Comparison of ENCODE assay signal across 13 cellular contexts in the genomic region with DNA sequence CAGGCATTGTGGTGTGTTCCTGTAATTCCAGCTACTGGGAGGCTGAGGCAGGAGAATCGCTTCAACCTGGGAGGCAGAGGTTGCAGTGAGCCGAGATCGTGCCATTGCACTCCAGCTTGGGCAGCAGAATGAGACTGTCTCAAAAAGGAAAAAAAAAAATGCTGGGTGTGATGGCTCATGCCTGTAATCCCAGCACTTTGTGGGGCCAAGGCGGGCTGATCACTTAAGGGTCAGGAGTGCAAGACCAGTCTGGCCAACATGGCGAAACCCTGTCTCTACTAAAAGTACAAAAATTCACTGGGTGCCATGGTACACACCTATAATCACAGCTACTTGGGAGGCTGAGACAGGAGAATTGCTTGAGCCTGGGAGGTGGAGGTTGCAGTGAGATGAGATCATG. TPM values are rescaled to one million over a fixed set of nuclear protein-coding genes. Genes with fewer than 3 reads are reported as not detected.
DNase-seq lines count a peak whose midpoint lies in the region; ATAC-seq and TF ChIP-seq lines count a peak whose summit lies in the region.
"Not testable (repeated sequence)": the region's sequence is repeated elsewhere in the genome, so short reads cannot be mapped to it uniquely, and the experiment has no call there.
"Had no signal": no experiment of that assay in that cellular context is flagged by ENCODE, and none has a peak within 500 bp of the region (broad histone marks: within the 10 kb centered on the region; RNA-seq: fewer than 3 reads in every experiment).

No MANE protein-coding gene starts in this region.

- not testable (repeated sequence) for H3K9me2 ChIP-seq in SK-N-SH; hepatocyte (replicated peaks; ENCODE audit: insufficient read depth)

- H3K9me3 Mint-ChIP-seq in brain, nephron progenitor cell: not testable (repeated sequence)

- not testable (repeated sequence) for H3K18ac ChIP-seq in IMR-90 (ENCODE audit: low read depth, low read length)

- not testable (repeated sequence) for H3K14ac ChIP-seq in IMR-90 (replicated peaks; ENCODE audit: low read depth, low read length)

- TF ChIP-seq RAD21 in IMR-90 (IDR thresholded peaks at IDR 0.05; ENCODE audit: low read length); SK-N-SH (IDR thresholded peaks at IDR 0.05; ENCODE audit: low read length): not testable (repeated sequence)

- not testable (repeated sequence) for H4K5ac ChIP-seq in IMR-90 (ENCODE audit: low read depth, low read length)

- H3K4me3 Mint-ChIP-seq in brain, nephron progenitor cell: not testable (repeated sequence)

- CTCF ChIA-PET in IMR-90 (lab: Yijun Ruan, JAX) (interaction anchor here (0.6 to 3.0 kb wide), 4 partner anchors 12 to 58 kb away, joined by 3 to 11 read pairs (median 3); no protein-coding TSS in a partner anchor), SK-N-SH (lab: Yijun Ruan, JAX) (interaction anchor here (1.2 to 36.0 kb wide), 5 partner anchors 33 to 255 kb away, joined by 5 to 1706 read pairs (median 23); a partner anchor contains a TSS)

- H3K27me3 ChIP-seq in IMR-90 (ENCODE audit: control insufficient read depth, insufficient read depth, low read length); SK-N-SH (ENCODE audit: insufficient read depth); hepatocyte; skeletal muscle tissue (ENCODE audit: control insufficient read depth in 3 of 3, insufficient read depth in 3 of 3, low read length in 3 of 3); transverse colon: not testable (repeated sequence)

- not testable (repeated sequence) for BruUV-seq in IMR-90 (replicated peaks; lab: Mats Ljungman, UMichigan)

- not testable (repeated sequence) for H3K27ac ChIP-seq in IMR-90 (ENCODE audit: insufficient read depth, low read length)
- peak overlapping the region; percentile 82 to 99 for H3K27ac ChIP-seq in SK-N-SH (ENCODE audit: low read depth in 2 of 2, low read length in 1 of 2)
- peak overlapping the region; percentile 86 for H3K27ac ChIP-seq in hepatocyte
- H3K27ac ChIP-seq in skeletal muscle tissue (ENCODE audit: low read depth, low read length) = peak overlapping the region; percentile 72
- H3K27ac ChIP-seq in transverse colon = peak overlapping the region; percentile 59 to 81 (median 74)

- peaks cover 47% of the 10 kb centered on the region for H3F3A ChIP-seq in SK-N-SH (replicated peaks; ENCODE audit: insufficient read depth)

- H3K9me3 ChIP-seq in IMR-90 (ENCODE audit: control insufficient read depth, insufficient read depth, low read length); SK-N-SH; hepatocyte (ENCODE audit: low read depth); skeletal muscle tissue (ENCODE audit: control insufficient read depth in 3 of 3, low read length in 3 of 3); transverse colon: not testable (repeated sequence)

- H3K4me1 Mint-ChIP-seq in brain = peaks cover 34% of the 10 kb centered on the region
- H3K4me1 Mint-ChIP-seq in nephron progenitor cell = peaks cover 27% of the 10 kb centered on the region

- not testable (repeated sequence) for TF ChIP-seq EP300 in SK-N-SH (IDR thresholded peaks at IDR 0.05; ENCODE audit: borderline replicate concordance in 1 of 2, low read depth in 1 of 2, low read length in 1 of 2); transverse colon (IDR thresholded peaks at IDR 0.05; ENCODE audit: low read depth)

- not testable (repeated sequence) for TF ChIP-seq CTCF in IMR-90 (conservative IDR thresholded peaks at IDR 0.05; ENCODE audit: low read depth, low read length); SK-N-SH (IDR thresholded peaks at IDR 0.05); brain (conservative IDR thresholded peaks at IDR 0.05); hepatocyte (IDR thresholded peaks at IDR 0.05; ENCODE audit: poor library complexity); nephron progenitor cell (IDR thresholded peaks at IDR 0.05); transverse colon (IDR thresholded peaks at IDR 0.05)

- not testable (repeated sequence) for H2BK20ac ChIP-seq in IMR-90 (ENCODE audit: low read depth, low read length)

- H3K79me1 ChIP-seq in IMR-90 (ENCODE audit: low read depth in 1 of 2, low read length in 2 of 2) = peaks cover 0 to 16% of the 10 kb centered on the region in 2 experiments; a peak in 2 of 4 replicates

- DNase-seq in IMR-90; SK-N-SH; hepatocyte (ENCODE audit: low spot score); nephron progenitor cell; transverse colon: not testable (repeated sequence)

- H3K27ac Mint-ChIP-seq in brain (peak overlapping the region in 4 of 5 experiments; percentile 70 to 93 (median 84)), nephron progenitor cell (peak overlapping the region; percentile 70)

- not testable (repeated sequence) for H3K56ac ChIP-seq in IMR-90 (ENCODE audit: extremely low read depth, insufficient read depth, low read length)

- H3K4me1 ChIP-seq in IMR-90 (ENCODE audit: control insufficient read depth, insufficient read depth, low read length) = peaks cover 38% of the 10 kb centered on the region
- H3K4me1 ChIP-seq in SK-N-SH (ENCODE audit: control insufficient read depth in 1 of 2, insufficient read depth in 2 of 2, low read depth in 1 of 2, low read length in 1 of 2) = peaks cover 45 to 62% of the 10 kb centered on the region in 2 experiments
- H3K4me1 ChIP-seq in hepatocyte (ENCODE audit: insufficient read depth) = peaks cover 58% of the 10 kb centered on the region
- H3K4me1 ChIP-seq in skeletal muscle tissue (ENCODE audit: control insufficient read depth in 3 of 3, insufficient read depth in 3 of 3, low read length in 3 of 3) = peaks cover 50 to 61% (median 56%) of the 10 kb centered on the region in 3 donors
- H3K4me1 ChIP-seq in transverse colon = peaks cover 27 to 62% (median 51%) of the 10 kb centered on the region in 4 donors

- not testable (repeated sequence) for H3K23ac ChIP-seq in IMR-90 (ENCODE audit: low read depth, low read length)

- in situ Hi-C loops in IMR-90 (cut with MboI; ENCODE audit: low sequenced_read_pairs) = loop anchor here (5.0 kb wide), 2 partner anchors 47 to 232 kb away; no protein-coding TSS in a partner anchor
- in situ Hi-C loops in transverse colon (cut with MboI; ENCODE audit: low pct_ligation_motif_present in 1 of 4, low pct_unique_long_range_greater_than_20kb in 1 of 4, low sequenced_read_pairs in 3 of 4) = loop anchor here (5.0 kb wide), 2 partner anchors 47 to 52 kb away; no protein-coding TSS in a partner anchor

- WGBS in IMR-90 (ENCODE audit: extremely low coverage in 2 of 2, insufficient read length in 1 of 2), 2 experiments = no CpG with 5 or more reads among the region's 5 CpGs
- 91% methylated on average over 5 of the region's 5 CpGs for WGBS in SK-N-SH (ENCODE audit: low lambda C conversion rate)
- 85% methylated on average over 5 of the region's 5 CpGs for WGBS in hepatocyte (ENCODE audit: low lambda C conversion rate, missing lambda C conversion rate)
- WGBS in transverse colon (ENCODE audit: low coverage in 1 of 2), 2 donors = 80 to 91% methylated on average over 1 to 5 of the region's 5 CpGs

- peak overlapping the region; percentile 7; the same call in 1 of the 2 replicates for H2AK5ac ChIP-seq in IMR-90 (ENCODE audit: low read depth, low read length)

- H2BK15ac ChIP-seq in IMR-90 (ENCODE audit: low read depth, low read length) = not testable (repeated sequence)

- not testable (repeated sequence) for H2AK9ac ChIP-seq in IMR-90 (replicated peaks; ENCODE audit: low read depth, low read length, poor library complexity)

- H4K8ac ChIP-seq in IMR-90 (ENCODE audit: low read depth in 2 of 2, low read length in 2 of 2) = not testable (repeated sequence)

- not testable (repeated sequence) for H2AFZ ChIP-seq in IMR-90 (replicated peaks; ENCODE audit: low read length, poor library complexity); SK-N-SH (ENCODE audit: low read depth); hepatocyte

- TF ChIP-seq POLR2A in IMR-90 (IDR thresholded peaks at IDR 0.05; ENCODE audit: low read depth, low read length); transverse colon (IDR thresholded peaks at IDR 0.05): not testable (repeated sequence)

- intact Hi-C loops in IMR-90 (cut with micrococcal nuclease) = loop anchor here (5.0 kb wide), 1 partner anchor 227 kb away; no protein-coding TSS in a partner anchor
- intact Hi-C loops in transverse colon (cut with DNase I; ENCODE audit: low total_unique reads) = not testable (repeated sequence)

- not testable (repeated sequence) for H2BK120ac ChIP-seq in IMR-90 (ENCODE audit: low read depth, low read length)

- H3K9ac ChIP-seq in IMR-90 (ENCODE audit: low read depth, low read length); SK-N-SH; skeletal muscle tissue (ENCODE audit: low read depth in 1 of 3, low read length in 3 of 3): not testable (repeated sequence)

- not testable (repeated sequence) for ATAC-seq in IMR-90 (ENCODE audit: low read depth)

- peaks cover 15% of the 10 kb centered on the region; the same call in 1 of the 2 replicates for H4K20me1 ChIP-seq in IMR-90 (ENCODE audit: insufficient read depth, low read length)
- not testable (repeated sequence) for H4K20me1 ChIP-seq in SK-N-SH (ENCODE audit: insufficient read depth); hepatocyte (ENCODE audit: insufficient read depth, poor library complexity, severe bottlenecking)

- dilution Hi-C loops in IMR-90 (cut with HindIII; ENCODE audit: low sequenced_read_pairs, unreplicated experiment) = not testable (repeated sequence)

- H3K4ac ChIP-seq in IMR-90 (ENCODE audit: low read depth, low read length) = not testable (repeated sequence)

- POLR2A ChIA-PET in IMR-90 (lab: Charles Lee; ENCODE audit: unreplicated experiment) = not testable (repeated sequence)
- POLR2A ChIA-PET in SK-N-SH (lab: Yijun Ruan, JAX) = interaction anchor here (0.6 to 3.5 kb wide), 6 partner anchors 16 to 50 kb away, joined by 3 to 21 read pairs (median 4); no protein-coding TSS in a partner anchor

- not testable (repeated sequence) for H3K36me3 Mint-ChIP-seq in brain
- H3K36me3 Mint-ChIP-seq in nephron progenitor cell (ENCODE audit: low read depth) = peaks cover 14% of the 10 kb centered on the region

- not testable (repeated sequence) for H3K36me3 ChIP-seq in IMR-90 (ENCODE audit: control insufficient read depth, insufficient read depth, low read length); hepatocyte (replicated peaks; ENCODE audit: insufficient read depth, low read depth); skeletal muscle tissue (ENCODE audit: control insufficient read depth in 3 of 3, insufficient read depth in 3 of 3, low read length in 3 of 3); transverse colon
- peaks cover 4 to 12% of the 10 kb centered on the region in 2 experiments for H3K36me3 ChIP-seq in SK-N-SH (replicated peaks in 1 of 2; ENCODE audit: control insufficient read depth in 1 of 2, insufficient read depth in 2 of 2, low read length in 1 of 2)

- H2BK5ac ChIP-seq in IMR-90 (ENCODE audit: low read depth, low read length, poor library complexity, severe bottlenecking) = not testable (repeated sequence)

- peaks cover 15% of the 10 kb centered on the region for H3K9me1 ChIP-seq in IMR-90 (ENCODE audit: insufficient read depth, low read length)

- not testable (repeated sequence) for H3K4me2 ChIP-seq in IMR-90 (ENCODE audit: low read depth, low read length)
- H3K4me2 ChIP-seq in SK-N-SH (peak overlapping the region; percentile 65; the same call in 1 of the 2 replicates), hepatocyte (peak overlapping the region; percentile 48)

- H3K27me3 Mint-ChIP-seq in brain; nephron progenitor cell (ENCODE audit: low read depth, poor library complexity): not testable (repeated sequence)

- peaks cover 16% of the 10 kb centered on the region; the same call in 1 of the 2 replicates for H3K79me2 ChIP-seq in SK-N-SH (ENCODE audit: insufficient read depth)
- H3K79me2 ChIP-seq in hepatocyte = peaks cover 16% of the 10 kb centered on the region

- not testable (repeated sequence) for H3K4me3 ChIP-seq in IMR-90 (ENCODE audit: insufficient read depth, low read depth, low read length); SK-N-SH (ENCODE audit: low read depth in 2 of 2, low read length in 1 of 2); hepatocyte; skeletal muscle tissue (ENCODE audit: low read length in 3 of 3); transverse colon

- not testable (repeated sequence) for H4K91ac ChIP-seq in IMR-90 (ENCODE audit: insufficient read depth, low read depth, low read length)

RNA-seq across cellular contexts. Expression of a gene that starts 4.1 kb away (rescaled TPM):
- 7.2 and 9.0 TPM in 2 replicates for total RNA-seq in IMR-90 (2012; rRNA removed)
- polyA plus RNA-seq in IMR-90 (2012; rRNA removed) = 12.7 and 13.6 TPM in 2 replicates
- 11.3 and 18.9 TPM in 2 replicates for polyA plus RNA-seq in IMR-90 (2012; cell fraction: cytosol; rRNA removed)
- polyA plus RNA-seq in IMR-90 (2012; cell fraction: nucleus; rRNA removed; ENCODE audit: low replicate concordance) = 11.5 and 14.7 TPM in 2 replicates
- polyA plus RNA-seq in SK-N-SH (2012; rRNA removed) = 8.9 and 13.3 TPM in 2 replicates
- polyA plus RNA-seq in SK-N-SH (2012; cell fraction: cytosol; rRNA removed) = 6.9 and 9.6 TPM in 2 replicates
- 13.2 and 15.0 TPM in 2 replicates for polyA plus RNA-seq in SK-N-SH (2012; cell fraction: nucleus; rRNA removed)
- polyA plus RNA-seq in brain (ENCODE audit: insufficient read depth, low read depth, low replicate concordance) = 26.2 TPM
- total RNA-seq in hepatocyte = 19.2 and 30.0 TPM in 2 replicates
- 33.1 and 34.4 TPM in 2 replicates for polyA plus RNA-seq in hepatocyte
- total RNA-seq in skeletal muscle tissue = 17.2 TPM
- total RNA-seq in transverse colon = 100 to 1,000 TPM in 1 of 4 donors, 10 to 100 TPM in 3; 23.5 to 110 (median 49.1) TPM

RNA-seq across cellular contexts. Expression of a gene that starts 17.2 kb away (rescaled TPM):
- total RNA-seq in IMR-90 (2012; rRNA removed) (25.6 and 27.8 TPM in 2 replicates), hepatocyte (5.8 and 8.6 TPM in 2 replicates), skeletal muscle tissue (4.2 TPM), transverse colon (1 to 10 TPM in 3 of 4 donors, not detected in 1; 1.6 to 3.2 (median 2.4) TPM)
- polyA plus RNA-seq in IMR-90 (2012; rRNA removed) (13.8 and 15.3 TPM in 2 replicates), SK-N-SH (2012; rRNA removed) (12.7 and 12.8 TPM in 2 replicates), brain (ENCODE audit: insufficient read depth, low read depth, low replicate concordance) (23.2 TPM), hepatocyte (5.1 and 7.5 TPM in 2 replicates)
- polyA plus RNA-seq in IMR-90 (2012; cell fraction: cytosol; rRNA removed) = 4.2 and 16.4 TPM in 2 replicates
- 3.9 and 9.1 TPM in 2 replicates for polyA plus RNA-seq in IMR-90 (2012; cell fraction: nucleus; rRNA removed; ENCODE audit: low replicate concordance)
- 15.2 and 16.8 TPM in 2 replicates for polyA plus RNA-seq in SK-N-SH (2012; cell fraction: cytosol; rRNA removed)
- 8.3 and 11.7 TPM in 2 replicates for polyA plus RNA-seq in SK-N-SH (2012; cell fraction: nucleus; rRNA removed)

RNA-seq across cellular contexts. Expression of a gene that starts 59.7 kb away (rescaled TPM):
- total RNA-seq in IMR-90 (2012; rRNA removed) (not detected in 2 replicates), hepatocyte (0.47 TPM in 1 of 2 replicates, not detected in the other), skeletal muscle tissue (0.52 TPM), transverse colon (not detected)
- polyA plus RNA-seq in IMR-90 (2012; rRNA removed) (0.10 and 0.39 TPM in 2 replicates), SK-N-SH (2012; rRNA removed) (not detected in 2 replicates), brain (ENCODE audit: insufficient read depth, low read depth, low replicate concordance) (not detected), hepatocyte (3.3 and 3.8 TPM in 2 replicates)
- 0.11 and 1.0 TPM in 2 replicates for polyA plus RNA-seq in IMR-90 (2012; cell fraction: cytosol; rRNA removed)
- 0.80 and 0.91 TPM in 2 replicates for polyA plus RNA-seq in IMR-90 (2012; cell fraction: nucleus; rRNA removed; ENCODE audit: low replicate concordance)
- polyA plus RNA-seq in SK-N-SH (2012; cell fraction: cytosol; rRNA removed) = not detected in 2 replicates
- not detected in 2 replicates for polyA plus RNA-seq in SK-N-SH (2012; cell fraction: nucleus; rRNA removed)
- total RNA-seq: A673; CD8-positive, alpha-beta T cell; GM12878; H9; HT-29; LHCN-M2 had no signal
